ENCODE assay signal across 16 cellular contexts in genomic region chr10:111107023-111107422, GRCh38. TPM values are rescaled to one million over a fixed set of nuclear protein-coding genes. Genes with fewer than 3 reads are reported as not detected.
"Had no signal": no experiment of that assay in that cellular context is flagged by ENCODE, and none has a peak within 500 bp of the region (broad histone marks: within the 10 kb centered on the region; RNA-seq: fewer than 3 reads in every experiment).

No MANE protein-coding gene starts in this region.

- H3K4me3 Mint-ChIP-seq: activated naive CD4-positive, alpha-beta T cell treated with anti-CD3 and anti-CD28 coated beads for 36 hours; activated T-helper 1 cell treated with anti-CD3 and anti-CD28 coated beads, Interleukin-12 subunit alpha, Interleukin-12 subunit beta, Interleukin-2, Interleukin-4 antibody, amounts not matched to agents 30 ng/mL and 10 ng/mL and 1 ng/mL, durations not matched to agents 14 hours and 24 hours and 36 hours; dendritic cell treated with granulocyte-macrophage colony-stimulating factor and Interleukin-4, amounts not matched to agents 40 ng/mL and 50 ng/mL, for 4 days; effector memory CD8-positive, alpha-beta T cell; immature natural killer cell; naive thymus-derived CD4-positive, alpha-beta T cell; T-cell; type B pancreatic cell had no signal

- H3K27ac Mint-ChIP-seq: activated naive CD4-positive, alpha-beta T cell treated with anti-CD3 and anti-CD28 coated beads for 36 hours; activated T-helper 1 cell treated with anti-CD3 and anti-CD28 coated beads, Interleukin-12 subunit alpha, Interleukin-12 subunit beta, Interleukin-2, Interleukin-4 antibody, amounts not matched to agents 30 ng/mL and 10 ng/mL and 1 ng/mL, durations not matched to agents 14 hours and 24 hours and 36 hours; dendritic cell treated with granulocyte-macrophage colony-stimulating factor and Interleukin-4, amounts not matched to agents 40 ng/mL and 50 ng/mL, for 4 days; effector memory CD8-positive, alpha-beta T cell; immature natural killer cell; naive thymus-derived CD4-positive, alpha-beta T cell; progenitor cell of endocrine pancreas; T-cell; type B pancreatic cell had no signal

- ATAC-seq: effector memory CD8-positive, alpha-beta T cell; naive thymus-derived CD4-positive, alpha-beta T cell; right cardiac atrium had no signal

- H3K36me3 Mint-ChIP-seq: immature natural killer cell; naive thymus-derived CD4-positive, alpha-beta T cell; T-cell; type B pancreatic cell had no signal

- H3K4me1 Mint-ChIP-seq: immature natural killer cell; naive thymus-derived CD4-positive, alpha-beta T cell; T-cell had no signal

- H3K9me3 Mint-ChIP-seq: activated naive CD4-positive, alpha-beta T cell treated with anti-CD3 and anti-CD28 coated beads for 36 hours; activated T-helper 1 cell treated with anti-CD3 and anti-CD28 coated beads, Interleukin-12 subunit alpha, Interleukin-12 subunit beta, Interleukin-2, Interleukin-4 antibody, amounts not matched to agents 30 ng/mL and 10 ng/mL and 1 ng/mL, durations not matched to agents 14 hours and 24 hours and 36 hours; dendritic cell treated with granulocyte-macrophage colony-stimulating factor and Interleukin-4, amounts not matched to agents 40 ng/mL and 50 ng/mL, for 4 days; effector memory CD8-positive, alpha-beta T cell; immature natural killer cell; naive thymus-derived CD4-positive, alpha-beta T cell; T-cell; type B pancreatic cell had no signal

- DNase-seq: activated CD4-positive, alpha-beta T cell treated with anti-CD3 and anti-CD28 coated beads for 48 hours; activated naive CD4-positive, alpha-beta T cell treated with anti-CD3 and anti-CD28 coated beads for 36 hours; effector memory CD8-positive, alpha-beta T cell; hippocampal formation; immature natural killer cell; naive thymus-derived CD4-positive, alpha-beta T cell; right cardiac atrium; stimulated activated CD4-positive, alpha-beta T cell treated with anti-CD3 and anti-CD28 coated beads, Interleukin-2, amount 100 ng/mL, for 24 hours; stimulated activated naive CD4-positive, alpha-beta T cell; T-cell; T1000 had no signal

- H3K27me3 Mint-ChIP-seq: dendritic cell treated with granulocyte-macrophage colony-stimulating factor and Interleukin-4, amounts not matched to agents 40 ng/mL and 50 ng/mL, for 4 days had no signal

- H3K4me3 ChIP-seq: lung had no signal

RNA-seq across cellular contexts. Expression of gene ADRA2A, which starts 30.2 kb away (rescaled TPM):
- total RNA-seq: activated naive CD4-positive, alpha-beta T cell treated with anti-CD3 and anti-CD28 coated beads for 36 hours; activated T-helper 1 cell treated with anti-CD3 and anti-CD28 coated beads, Interleukin-12 subunit alpha, Interleukin-12 subunit beta, Interleukin-2, Interleukin-4 antibody, amounts not matched to agents 30 ng/mL and 10 ng/mL and 1 ng/mL, durations not matched to agents 14 hours and 24 hours and 36 hours had no signal
- polyA plus RNA-seq: immature natural killer cell; naive thymus-derived CD4-positive, alpha-beta T cell had no signal
